27 cellular contexts compared by ENCODE assay signal in genomic region chr2:11299439-11299838, GRCh38.
"Had no signal": no experiment of that assay in that cellular context is flagged by ENCODE, and none has a peak within 500 bp of the region (broad histone marks: within the 10 kb centered on the region; RNA-seq: fewer than 3 reads in every experiment).

No MANE protein-coding gene starts in this region.

- H3K4me1 Mint-ChIP-seq: activated CD4-positive, alpha-beta memory T cell treated with anti-CD3 and anti-CD28 coated beads, Interleukin-2, amount 10 ng/mL, durations not matched to agents 7 days and 5 days; activated CD4-positive, alpha-beta T cell treated with anti-CD3 and anti-CD28 coated beads, Interleukin-2, amount 10 ng/mL, durations not matched to agents 7 days and 5 days; activated T-helper 17 cell treated with anti-CD3 and anti-CD28 coated beads, Interleukin-2, amount 50 U/mL, for 72 hours; endodermal cell had no signal

- H3K9me3 Mint-ChIP-seq: activated CD4-positive, alpha-beta memory T cell treated with anti-CD3 and anti-CD28 coated beads, Interleukin-2, amount 10 ng/mL, durations not matched to agents 7 days and 5 days; activated CD4-positive, alpha-beta T cell treated with anti-CD3 and anti-CD28 coated beads, Interleukin-2, amount 10 ng/mL, durations not matched to agents 7 days and 5 days; activated T-cell treated with anti-CD3 and anti-CD28 coated beads, Interleukin-2, amount 50 U/mL, for 4 hours; activated T-helper 17 cell treated with anti-CD3 and anti-CD28 coated beads, Interleukin-2, amount 50 U/mL, for 72 hours; central memory CD8-positive, alpha-beta T cell; endodermal cell; WTC11 had no signal

- DNase-seq: activated CD4-positive, alpha-beta memory T cell treated with anti-CD3 and anti-CD28 coated beads, Interleukin-2, amount 10 ng/mL, durations not matched to agents 7 days and 5 days; activated CD4-positive, alpha-beta T cell treated with anti-CD3 and anti-CD28 coated beads for 1 hour; activated CD4-positive, alpha-beta T cell treated with anti-CD3 and anti-CD28 coated beads for 4 hours; activated CD4-positive, alpha-beta T cell treated with anti-CD3 and anti-CD28 coated beads, Interleukin-2, amount 10 ng/mL, durations not matched to agents 7 days and 5 days; activated CD4-positive, alpha-beta T cell treated with anti-CD3 and anti-CD28 coated beads, Interleukin-2, amount 50 U/mL, for 4 hours; activated CD8-positive, alpha-beta memory T cell treated with anti-CD3 and anti-CD28 coated beads, Interleukin-2, amount 50 U/mL, for 48 hours; activated effector memory CD4-positive, alpha-beta T cell treated with Interleukin-2 at 50 U/mL for 16 hours; activated gamma-delta T cell treated with Interleukin-2 at 50 U/mL for 16 hours; activated naive CD4-positive, alpha-beta T cell treated with anti-CD3 and anti-CD28 coated beads, Interleukin-2, amount 50 U/mL, for 16 hours; activated naive CD4-positive, alpha-beta T cell treated with Interleukin-2 at 50 U/mL for 16 hours; activated T-cell treated with anti-CD3 and anti-CD28 coated beads, Interleukin-2, amount 50 U/mL, for 4 hours; amniotic stem cell; anterior cingulate cortex; brain microvascular endothelial cell; dorsolateral prefrontal cortex; effector memory CD4-positive, alpha-beta T cell; endodermal cell; foreskin fibroblast; glutamatergic neuron; heart left ventricle; T-helper 2 cell had no signal

- H3K27ac Mint-ChIP-seq: activated CD4-positive, alpha-beta memory T cell treated with anti-CD3 and anti-CD28 coated beads, Interleukin-2, amount 10 ng/mL, durations not matched to agents 7 days and 5 days; activated CD4-positive, alpha-beta T cell treated with anti-CD3 and anti-CD28 coated beads, Interleukin-2, amount 10 ng/mL, durations not matched to agents 7 days and 5 days; activated naive CD8-positive, alpha-beta T cell; activated T-helper 17 cell treated with anti-CD3 and anti-CD28 coated beads, Interleukin-2, amount 50 U/mL, for 72 hours; dendritic cell treated with granulocyte-macrophage colony-stimulating factor and Interleukin-4, amounts not matched to agents 40 ng/mL and 50 ng/mL, for 4 days; endodermal cell; WTC11 had no signal

- H3K36me3 Mint-ChIP-seq: activated naive CD8-positive, alpha-beta T cell; WTC11 had no signal

- H3K27me3 Mint-ChIP-seq: activated CD4-positive, alpha-beta memory T cell treated with anti-CD3 and anti-CD28 coated beads, Interleukin-2, amount 10 ng/mL, durations not matched to agents 7 days and 5 days; activated CD4-positive, alpha-beta T cell treated with anti-CD3 and anti-CD28 coated beads, Interleukin-2, amount 10 ng/mL, durations not matched to agents 7 days and 5 days; activated naive CD8-positive, alpha-beta T cell; activated T-helper 17 cell treated with anti-CD3 and anti-CD28 coated beads, Interleukin-2, amount 50 U/mL, for 72 hours; central memory CD8-positive, alpha-beta T cell; dendritic cell treated with granulocyte-macrophage colony-stimulating factor and Interleukin-4, amounts not matched to agents 40 ng/mL and 50 ng/mL, for 4 days had no signal

- ATAC-seq: activated T-cell treated with anti-CD3 and anti-CD28 coated beads, Interleukin-2, amount 50 U/mL, for 4 hours; activated T-helper 17 cell treated with anti-CD3 and anti-CD28 coated beads, Interleukin-2, amount 50 U/mL, for 72 hours; esophagus mucosa; heart left ventricle; WTC11 had no signal

- H3K4me3 Mint-ChIP-seq: activated CD4-positive, alpha-beta memory T cell treated with anti-CD3 and anti-CD28 coated beads, Interleukin-2, amount 10 ng/mL, durations not matched to agents 7 days and 5 days; activated CD4-positive, alpha-beta T cell treated with anti-CD3 and anti-CD28 coated beads, Interleukin-2, amount 10 ng/mL, durations not matched to agents 7 days and 5 days; activated naive CD8-positive, alpha-beta T cell; activated T-cell treated with anti-CD3 and anti-CD28 coated beads, Interleukin-2, amount 50 U/mL, for 4 hours; activated T-helper 17 cell treated with anti-CD3 and anti-CD28 coated beads, Interleukin-2, amount 50 U/mL, for 72 hours; central memory CD8-positive, alpha-beta T cell; dendritic cell treated with granulocyte-macrophage colony-stimulating factor and Interleukin-4, amounts not matched to agents 40 ng/mL and 50 ng/mL, for 4 days; endodermal cell; WTC11 had no signal
